ENCODE assay signal across 26 cellular contexts in genomic region chr7:118418433-118418832, GRCh38.
"Had no signal": no experiment of that assay in that cellular context is flagged by ENCODE, and none has a peak within 500 bp of the region (broad histone marks: within the 10 kb centered on the region; RNA-seq: fewer than 3 reads in every experiment).

No MANE protein-coding gene starts in this region.

- H3K9me3 ChIP-seq: left lung, lower lobe of right lung, neutrophil, suprapubic skin, thoracic aorta, tibial artery, upper lobe of right lung had no signal

- H3K36me3 ChIP-seq: left lung, lower lobe of right lung, neural progenitor cell, neutrophil, right atrium auricular region, spleen, suprapubic skin, thoracic aorta, tibial artery, upper lobe of right lung had no signal

- ATAC-seq: left cardiac atrium; left lung; lower lobe of right lung; natural killer cell; sciatic nerve; stimulated activated effector memory CD8-positive, alpha-beta T cell treated with anti-CD3 and anti-CD28 coated beads, Interleukin-12 subunit alpha, Interleukin-12 subunit beta, amount 100 ng/mL, for 72 hours; upper lobe of right lung had no signal

- H3K4me3 ChIP-seq: left lung, lower lobe of right lung, neural progenitor cell, right atrium auricular region, skin epidermis, spleen, suprapubic skin, thoracic aorta, tibial artery, upper lobe of right lung had no signal

- DNase-seq: hippocampal formation; kidney glomerular epithelial cell; left cardiac atrium; left lung; lower lobe of right lung; mammary epithelial cell; mesenchymal stem cell; naive B cell; natural killer cell; nephron progenitor cell; occipital lobe; spleen; stimulated activated CD4-positive, alpha-beta T cell treated with anti-CD3 and anti-CD28 coated beads, Interleukin-4, amount 100 ng/mL, for 24 hours; stimulated activated naive CD4-positive, alpha-beta T cell; tibial artery; trophoblast cell; upper lobe of right lung had no signal

- H3K4me1 ChIP-seq: left lung, lower lobe of right lung, neural progenitor cell, parathyroid adenoma, right atrium auricular region, spleen, suprapubic skin, tibial artery, upper lobe of right lung had no signal
